ENCODE assay signal across 18 cellular contexts in genomic region chr18:23183356-23184150, GRCh38. TPM values are rescaled to one million over a fixed set of nuclear protein-coding genes. Genes with fewer than 3 reads are reported as not detected.
DNase-seq lines count a peak whose midpoint lies in the region; ATAC-seq and TF ChIP-seq lines count a peak whose summit lies in the region.
"Had no signal": no experiment of that assay in that cellular context is flagged by ENCODE, and none has a peak within 500 bp of the region (broad histone marks: within the 10 kb centered on the region; RNA-seq: fewer than 3 reads in every experiment).

No MANE protein-coding gene starts in this region.

- no peak overlapping the region for H3K4me3 ChIP-seq in HAP-1
- H3K4me3 ChIP-seq in choroid plexus epithelial cell (ENCODE audit: low read depth, low read length): no peak overlapping the region
- no peak overlapping the region for H3K4me3 ChIP-seq in effector memory CD4-positive, alpha-beta T cell (ENCODE audit: insufficient read depth, low read depth, low read length, poor library complexity, severe bottlenecking)
- H3K4me3 ChIP-seq: psoas muscle had no signal

- H3K4me3 Mint-ChIP-seq in nephron: no peak overlapping the region
- no peak overlapping the region for H3K4me3 Mint-ChIP-seq in activated naive CD8-positive, alpha-beta T cell treated with anti-CD3 and anti-CD28 coated beads, Interleukin-2, amount 50 U/mL, for 24 hours
- H3K4me3 Mint-ChIP-seq in T-cell: no peak overlapping the region
- H3K4me3 Mint-ChIP-seq: activated naive CD4-positive, alpha-beta T cell treated with anti-CD3 and anti-CD28 coated beads, Interleukin-2, amount 10 ng/mL, durations not matched to agents 7 days and 5 days; stimulated activated naive CD8-positive, alpha-beta T cell treated with anti-CD3 and anti-CD28 coated beads, Interleukin-15, Interleukin-2, amounts not matched to agents 100 ng/mL and 50 ng/mL, for 24 hours had no signal

- no peaks in the 10 kb centered on the region for H3K9me3 Mint-ChIP-seq in nephron
- no peaks in the 10 kb centered on the region for H3K9me3 Mint-ChIP-seq in activated naive CD8-positive, alpha-beta T cell treated with anti-CD3 and anti-CD28 coated beads, Interleukin-2, amount 50 U/mL, for 24 hours
- no peaks in the 10 kb centered on the region for H3K9me3 Mint-ChIP-seq in T-cell
- H3K9me3 Mint-ChIP-seq: activated naive CD4-positive, alpha-beta T cell treated with anti-CD3 and anti-CD28 coated beads, Interleukin-2, amount 10 ng/mL, durations not matched to agents 7 days and 5 days; stimulated activated naive CD8-positive, alpha-beta T cell treated with anti-CD3 and anti-CD28 coated beads, Interleukin-15, Interleukin-2, amounts not matched to agents 100 ng/mL and 50 ng/mL, for 24 hours had no signal

- H3K27ac ChIP-seq in effector memory CD4-positive, alpha-beta T cell (ENCODE audit: insufficient read depth, low read length, poor library complexity, severe bottlenecking): no peak overlapping the region
- H3K27ac ChIP-seq: psoas muscle had no signal

- peaks cover 14% of the 10 kb centered on the region for H3K4me1 ChIP-seq in HAP-1
- no peaks in the 10 kb centered on the region for H3K4me1 ChIP-seq in effector memory CD4-positive, alpha-beta T cell (ENCODE audit: control insufficient read depth, insufficient read depth, low read length, poor library complexity, severe bottlenecking)
- H3K4me1 ChIP-seq: psoas muscle had no signal

- H3K36me3 Mint-ChIP-seq in nephron (ENCODE audit: low read depth) (no peaks in the 10 kb centered on the region), T-cell (no peaks in the 10 kb centered on the region)
- H3K36me3 Mint-ChIP-seq in activated naive CD8-positive, alpha-beta T cell treated with anti-CD3 and anti-CD28 coated beads, Interleukin-2, amount 50 U/mL, for 24 hours (ENCODE audit: low read depth): no peaks in the 10 kb centered on the region
- H3K36me3 Mint-ChIP-seq: activated naive CD4-positive, alpha-beta T cell treated with anti-CD3 and anti-CD28 coated beads, Interleukin-2, amount 10 ng/mL, durations not matched to agents 7 days and 5 days had no signal

- peak overlapping the region; percentile 41 to 90 (median 67) for H3K27ac Mint-ChIP-seq in nephron
- no peak overlapping the region for H3K27ac Mint-ChIP-seq in activated naive CD8-positive, alpha-beta T cell treated with anti-CD3 and anti-CD28 coated beads, Interleukin-2, amount 50 U/mL, for 24 hours
- H3K27ac Mint-ChIP-seq in T-cell: no peak overlapping the region
- H3K27ac Mint-ChIP-seq: activated naive CD4-positive, alpha-beta T cell treated with anti-CD3 and anti-CD28 coated beads, Interleukin-2, amount 10 ng/mL, durations not matched to agents 7 days and 5 days; stimulated activated naive CD8-positive, alpha-beta T cell treated with anti-CD3 and anti-CD28 coated beads, Interleukin-15, Interleukin-2, amounts not matched to agents 100 ng/mL and 50 ng/mL, for 24 hours had no signal

- CTCF ChIA-PET in T-cell (lab: Charles Lee): no interaction called here

- H3K4me1 Mint-ChIP-seq in nephron: peaks cover 31% of the 10 kb centered on the region
- H3K4me1 Mint-ChIP-seq in activated naive CD8-positive, alpha-beta T cell treated with anti-CD3 and anti-CD28 coated beads, Interleukin-2, amount 50 U/mL, for 24 hours: peaks cover 6% of the 10 kb centered on the region
- peaks cover 6 to 9% (median 7%) of the 10 kb centered on the region in 3 donors for H3K4me1 Mint-ChIP-seq in T-cell

- H3K27me3 Mint-ChIP-seq in nephron (ENCODE audit: low read depth) (no peaks in the 10 kb centered on the region), T-cell (peaks cover 0 to 3% of the 10 kb centered on the region in 2 donors)
- H3K27me3 Mint-ChIP-seq in activated naive CD8-positive, alpha-beta T cell treated with anti-CD3 and anti-CD28 coated beads, Interleukin-2, amount 50 U/mL, for 24 hours: no peaks in the 10 kb centered on the region
- H3K27me3 Mint-ChIP-seq: activated naive CD4-positive, alpha-beta T cell treated with anti-CD3 and anti-CD28 coated beads, Interleukin-2, amount 10 ng/mL, durations not matched to agents 7 days and 5 days; stimulated activated naive CD8-positive, alpha-beta T cell treated with anti-CD3 and anti-CD28 coated beads, Interleukin-15, Interleukin-2, amounts not matched to agents 100 ng/mL and 50 ng/mL, for 24 hours had no signal

- no peaks in the 10 kb centered on the region for H3K27me3 ChIP-seq in HAP-1 (ENCODE audit: low read depth)
- H3K27me3 ChIP-seq in effector memory CD4-positive, alpha-beta T cell (replicated peaks; ENCODE audit: control insufficient read depth, insufficient read depth, low read length, poor library complexity, severe bottlenecking): no peaks in the 10 kb centered on the region

- POLR2A ChIA-PET in T-cell (lab: Charles Lee): no interaction called here

- no peak for ATAC-seq in activated naive CD8-positive, alpha-beta T cell treated with anti-CD3 and anti-CD28 coated beads, Interleukin-2, amount 50 U/mL, for 24 hours
- no peak for ATAC-seq in T-cell (replicated peaks in 1 of 4)
- ATAC-seq: left ventricle myocardium superior had no signal

- in situ Hi-C loops in HAP-1 (cut with MboI; ENCODE audit: low sequenced_read_pairs): no loop called here

- H3K36me3 ChIP-seq in HAP-1 (replicated peaks): no peaks in the 10 kb centered on the region
- H3K36me3 ChIP-seq in effector memory CD4-positive, alpha-beta T cell (ENCODE audit: control insufficient read depth, insufficient read depth, low read length): no peaks in the 10 kb centered on the region

- no peak for TF ChIP-seq CTCF in choroid plexus epithelial cell (conservative IDR thresholded peaks at IDR 0.05; ENCODE audit: low read depth, low read length)
- TF ChIP-seq CTCF in nephron (IDR thresholded peaks at IDR 0.05; ENCODE audit: unreplicated experiment in 3 of 3): no peak

- H3K9me3 ChIP-seq in HAP-1: no peaks in the 10 kb centered on the region
- H3K9me3 ChIP-seq in effector memory CD4-positive, alpha-beta T cell (ENCODE audit: control insufficient read depth, low read length): no peaks in the 10 kb centered on the region
- H3K9me3 ChIP-seq: psoas muscle, SK-N-SH had no signal

- peak; percentile 36 for DNase-seq in AG08395 (ENCODE audit: low spot score)
- peak; percentile 76 to 86 for DNase-seq in HAP-1 (ENCODE audit: low spot score in 2 of 2)
- DNase-seq in choroid plexus epithelial cell (ENCODE audit: low read depth): peak; percentile 41
- DNase-seq in effector memory CD4-positive, alpha-beta T cell: no peak
- no peak for DNase-seq in CD1c-positive myeloid dendritic cell (ENCODE audit: extremely low spot score)
- DNase-seq in activated naive CD8-positive, alpha-beta T cell treated with anti-CD3 and anti-CD28 coated beads, Interleukin-2, amount 50 U/mL, for 24 hours: no peak
- no peak for DNase-seq in T-cell
- DNase-seq: activated CD4-positive, alpha-beta T cell treated with anti-CD3 and anti-CD28 coated beads, Interleukin-2, amount 50 U/mL, for 1 hour; activated naive CD4-positive, alpha-beta T cell treated with anti-CD3 and anti-CD28 coated beads, Interleukin-2, amount 10 ng/mL, durations not matched to agents 7 days and 5 days; activated T-cell treated with anti-CD3 and anti-CD28 coated beads for 4 hours; effector CD4-positive, alpha-beta T cell; foreskin melanocyte; left ventricle myocardium superior; NCI-H2081; psoas muscle; SK-N-SH had no signal

RNA-seq across cellular contexts. Expression of gene CABLES1, which starts 48.3 kb away (rescaled TPM):
- 1 to 10 TPM in 2 of 5 donors, under 1 TPM in 3; 0.23 to 1.7 (median 0.85) TPM for total RNA-seq in T-cell

Comparison
In these comparisons a context has a peak if more than half of its experiments do, and no peak if none do; other contexts are left out.
1. DNase-seq: peak in AG08395 (single experiment), HAP-1 (2 of 2) and choroid plexus epithelial cell (single experiment); none in effector memory CD4-positive, alpha-beta T cell (0 of 3), CD1c-positive myeloid dendritic cell (single experiment), activated naive CD8-positive, alpha-beta T cell treated with anti-CD3 and anti-CD28 coated beads, Interleukin-2, amount 50 U/mL, for 24 hours (single experiment) and T-cell (0 of 34).
2. H3K27ac Mint-ChIP-seq: peak in nephron (3 of 3); none in activated naive CD8-positive, alpha-beta T cell treated with anti-CD3 and anti-CD28 coated beads, Interleukin-2, amount 50 U/mL, for 24 hours (single experiment) and T-cell (0 of 2).